In the genomic region with DNA sequence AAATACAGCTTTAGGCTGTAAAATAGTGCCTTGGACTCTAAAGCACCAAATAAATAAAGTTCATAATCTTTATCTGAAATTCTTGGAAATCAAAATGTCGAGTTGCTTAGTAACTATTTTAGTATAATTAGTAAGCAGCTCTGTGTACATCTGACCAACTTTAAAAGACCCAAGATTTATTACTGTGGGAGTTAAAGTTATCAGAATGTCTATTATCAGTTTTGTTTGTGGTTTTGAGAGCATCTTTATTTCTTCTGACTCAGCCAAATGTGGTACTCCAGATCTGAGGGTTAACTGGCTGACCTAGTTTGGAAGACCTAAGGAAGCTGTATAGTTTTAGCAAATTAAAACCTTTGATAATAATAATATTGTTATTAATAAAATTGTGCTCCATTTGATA, we compare ENCODE assay signal across 26 cellular contexts.
"Had no signal": no experiment of that assay in that cellular context is flagged by ENCODE, and none has a peak within 500 bp of the region (broad histone marks: within the 10 kb centered on the region; RNA-seq: fewer than 3 reads in every experiment).

No MANE protein-coding gene starts in this region.

- DNase-seq: kidney glomerular epithelial cell; left cardiac atrium; lower lobe of right lung; mammary epithelial cell; mesenchymal stem cell; naive thymus-derived CD8-positive, alpha-beta T cell; nucleus accumbens; pancreas; posterior cingulate gyrus; retina; right cardiac atrium; spleen; stimulated activated CD4-positive, alpha-beta T cell treated with anti-CD3 and anti-CD28 coated beads, Interleukin-4, amount 100 ng/mL, for 24 hours; stimulated activated naive CD4-positive, alpha-beta T cell; tibial artery; trophoblast cell; upper lobe of right lung; uterus had no signal

- ATAC-seq: left cardiac atrium; left lobe of liver; lower lobe of right lung; naive thymus-derived CD8-positive, alpha-beta T cell; pancreas; right cardiac atrium; sciatic nerve; stimulated activated effector memory CD8-positive, alpha-beta T cell treated with anti-CD3 and anti-CD28 coated beads, Interleukin-12 subunit alpha, Interleukin-12 subunit beta, amount 100 ng/mL, for 72 hours; upper lobe of right lung had no signal

- FAIRE-seq: keratinocyte, pancreas had no signal

- H3K4me3 ChIP-seq: lower lobe of right lung, pancreas, prostate gland, skin epidermis, spleen, suprapubic skin, thoracic aorta, tibial artery, upper lobe of right lung, uterus had no signal
